ENCODE assay signal across 17 cellular contexts in genomic region chr12:119686355-119686754, GRCh38.
"Had no signal": no experiment of that assay in that cellular context is flagged by ENCODE, and none has a peak within 500 bp of the region (broad histone marks: within the 10 kb centered on the region; RNA-seq: fewer than 3 reads in every experiment).

No MANE protein-coding gene starts in this region.

- H3K4me1 ChIP-seq: uterus had no signal

- H3K27me3 ChIP-seq: brain microvascular endothelial cell, esophagus squamous epithelium, neutrophil, uterus had no signal

- H3K4me3 ChIP-seq: esophagus squamous epithelium, left ventricle myocardium inferior, thoracic aorta, uterus had no signal

- H3K27ac ChIP-seq: brain microvascular endothelial cell, esophagus squamous epithelium, left ventricle myocardium inferior, neutrophil, thoracic aorta, uterus had no signal

- DNase-seq: activated CD4-positive, alpha-beta T cell treated with anti-CD3 and anti-CD28 coated beads for 1 hour; activated CD4-positive, alpha-beta T cell treated with anti-CD3 and anti-CD28 coated beads, Interleukin-2, amount 50 U/mL, for 48 hours; activated CD8-positive, alpha-beta memory T cell treated with anti-CD3 and anti-CD28 coated beads, Interleukin-2, amount 10 ng/mL, durations not matched to agents 7 days and 5 days; activated effector memory CD4-positive, alpha-beta T cell treated with anti-CD3 and anti-CD28 coated beads, Interleukin-2, amount 50 U/mL, for 16 hours; activated T-cell treated with anti-CD3 and anti-CD28 coated beads, Interleukin-2, amount 50 U/mL, for 4 hours; brain microvascular endothelial cell; esophagus squamous epithelium; foreskin melanocyte; head of caudate nucleus; left ventricle myocardium inferior; mesendoderm; stimulated activated CD4-positive, alpha-beta T cell treated with anti-CD3 and anti-CD28 coated beads, Interleukin-2, amount 100 ng/mL, for 24 hours; stimulated activated naive CD8-positive, alpha-beta T cell treated with anti-CD3 and anti-CD28 coated beads, Interleukin-15, Interleukin-2, amounts not matched to agents 100 U/mL and 50 U/mL, for 24 hours; uterus had no signal

- H3K9me3 ChIP-seq: esophagus squamous epithelium, left ventricle myocardium inferior, neutrophil, thoracic aorta, uterus had no signal

- ATAC-seq: activated CD8-positive, alpha-beta memory T cell treated with anti-CD3 and anti-CD28 coated beads, Interleukin-2, amount 10 ng/mL, durations not matched to agents 7 days and 5 days; activated T-cell treated with anti-CD3 and anti-CD28 coated beads, Interleukin-2, amount 50 U/mL, for 4 hours; sciatic nerve; stimulated activated naive CD8-positive, alpha-beta T cell treated with anti-CD3 and anti-CD28 coated beads, Interleukin-15, Interleukin-2, amounts not matched to agents 100 U/mL and 50 U/mL, for 24 hours had no signal

- H3K36me3 ChIP-seq: uterus had no signal
